In the genomic region with DNA sequence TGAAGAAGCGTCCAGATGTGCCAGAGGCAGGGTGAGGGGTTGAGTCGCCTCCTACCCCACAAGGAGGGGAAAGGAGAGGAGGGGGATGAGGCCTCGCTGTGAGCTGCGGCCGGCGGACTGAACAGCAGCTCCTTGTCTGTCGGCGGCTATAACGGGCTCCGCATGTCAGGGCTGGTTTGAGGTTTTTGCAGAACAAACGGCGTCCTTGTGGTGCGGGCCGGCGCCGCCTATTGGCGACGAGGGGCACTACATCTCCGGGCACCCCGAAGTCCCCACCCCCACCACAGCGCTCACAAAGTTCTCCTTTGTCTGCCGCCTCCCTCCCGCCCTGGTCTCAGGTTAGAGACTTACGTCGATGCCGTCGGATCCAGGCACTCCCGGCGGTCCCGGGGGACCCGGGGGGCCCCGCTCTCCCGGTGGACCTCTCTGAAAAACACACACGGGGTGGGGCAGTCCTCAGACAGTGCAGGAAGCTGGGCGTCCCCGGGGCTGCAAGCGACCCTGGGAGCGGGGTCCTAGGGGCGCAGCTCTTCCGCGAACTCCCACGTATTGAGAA, we compare ENCODE assay signal across 8 cellular contexts. TPM values are rescaled to one million over a fixed set of nuclear protein-coding genes. Genes with fewer than 3 reads are reported as not detected.
DNase-seq lines count a peak whose midpoint lies in the region; ATAC-seq, FAIRE-seq and TF ChIP-seq lines count a peak whose summit lies in the region.

No MANE protein-coding gene starts in this region.

- peak; percentile 93 for FAIRE-seq in GM12892 (lab: Jason Lieb, UNC)

- H3K4me1 Mint-ChIP-seq in mesothelial cell of epicardium, result peaks cover 12% of the 10 kb centered on the region

- peak overlapping the region; percentile 73 for H3K4me3 Mint-ChIP-seq in mesothelial cell of epicardium

- no peaks in the 10 kb centered on the region for H3K36me3 Mint-ChIP-seq in mesothelial cell of epicardium

- H3K9me3 Mint-ChIP-seq in mesothelial cell of epicardium, result no peaks in the 10 kb centered on the region

- H3K27ac Mint-ChIP-seq in mesothelial cell of epicardium, result peak overlapping the region; percentile 72

- peak; percentile 44 for ATAC-seq in HG03460 (IDR thresholded peaks at IDR 0.05; ENCODE audit: unreplicated experiment)

- peaks cover 35% of the 10 kb centered on the region for H3K27me3 Mint-ChIP-seq in mesothelial cell of epicardium (ENCODE audit: low read depth)

- peak; percentile 68 for TF ChIP-seq POLR2A in GM12892 (IDR thresholded peaks at IDR 0.05; ENCODE audit: low read depth, low read length)

- DNase-seq in GM12892 (ENCODE audit: insufficient read length), result peak; percentile 69
- DNase-seq in NOMO-1 treated with DMSO at 0.1 percent for 48 hours (lab: John Stamatoyannopoulos, UW; ENCODE audit: unreplicated experiment), result peak; percentile 82
- DNase-seq in activated CD8-positive, alpha-beta memory T cell treated with anti-CD3 and anti-CD28 coated beads, Interleukin-2, amount 50 U/mL, for 48 hours, result peak; percentile 94
- DNase-seq in epidermal melanocyte (ENCODE audit: insufficient read length, low spot score), result peak; percentile 80
- peak; percentile 74 to 90 for DNase-seq in mesothelial cell of epicardium (ENCODE audit: low spot score in 2 of 2, unreplicated experiment in 2 of 2)
- peak; percentile 70 for DNase-seq in stimulated activated CD8-positive, alpha-beta memory T cell treated with anti-CD3 and anti-CD28 coated beads, Interleukin-12 subunit alpha, Interleukin-12 subunit beta, amount 100 ng/mL, for 4 hours (ENCODE audit: low read depth)
- DNase-seq in cortex of kidney (lab: John Stamatoyannopoulos, UW), result no peak

- peak; percentile 99 for TF ChIP-seq CTCF in mesothelial cell of epicardium (IDR thresholded peaks at IDR 0.05; ENCODE audit: unreplicated experiment)

RNA-seq across cellular contexts. Expression of a gene that starts 1.8 kb away (rescaled TPM):
- polyA plus RNA-seq in GM12892 (2012; ENCODE audit: missing spikeins), result 19.1 TPM
- total RNA-seq in mesothelial cell of epicardium, result 45.8 to 50.3 TPM (median 49.9 TPM) in 3 replicates

RNA-seq across cellular contexts. Expression of a gene that starts 57.3 kb away (rescaled TPM):
- polyA plus RNA-seq in GM12892 (2012; ENCODE audit: missing spikeins), result 17.7 TPM
- total RNA-seq in mesothelial cell of epicardium, result 27.2 to 29.0 TPM (median 28.4 TPM) in 3 replicates

RNA-seq across cellular contexts. Expression of a gene that starts 58.2 kb away (rescaled TPM):
- polyA plus RNA-seq in GM12892 (2012; ENCODE audit: missing spikeins), result 122 TPM
- 10.9 to 12.4 TPM (median 12.0 TPM) in 3 replicates for total RNA-seq in mesothelial cell of epicardium
